ENCODE assay signal across 8 cellular contexts in genomic region chr7:81684513-81685262, GRCh38.
DNase-seq lines count a peak whose midpoint lies in the region; ATAC-seq, FAIRE-seq and TF ChIP-seq lines count a peak whose summit lies in the region.

No MANE protein-coding gene starts in this region.

- no peaks in the 10 kb centered on the region for H3K27me3 ChIP-seq in body of pancreas
- no peaks in the 10 kb centered on the region for H3K27me3 ChIP-seq in keratinocyte (ENCODE audit: control insufficient read depth, extremely low read depth, insufficient read depth, low read length)

- peak; percentile 100 for FAIRE-seq in keratinocyte (lab: Jason Lieb, UNC)

- H3K27ac ChIP-seq in body of pancreas (no peak overlapping the region), keratinocyte (ENCODE audit: control insufficient read depth, insufficient read depth, low read length) (peak overlapping the region; percentile 25), substantia nigra (ENCODE audit: low read depth, low read length, poor library complexity, severe bottlenecking) (no peak overlapping the region)

- TF ChIP-seq CTCF in AG10803 (conservative IDR thresholded peaks at IDR 0.05; ENCODE audit: low read length) (no peak), body of pancreas (IDR thresholded peaks at IDR 0.05) (no peak), keratinocyte (optimal IDR thresholded peaks at IDR 0.05 in 1 of 3, IDR thresholded peaks at IDR 0.05 in 1 of 3, conservative IDR thresholded peaks at IDR 0.05 in 1 of 3; ENCODE audit: extremely low read depth in 1 of 3, insufficient read depth in 2 of 3, low read length in 3 of 3) (no peak)

- intact Hi-C loops in body of pancreas (cut with DNase I), result no loop called here

- no peak overlapping the region for H2AFZ ChIP-seq in keratinocyte (ENCODE audit: control insufficient read depth, low read length)

- H4K20me1 ChIP-seq in keratinocyte (ENCODE audit: control insufficient read depth, extremely low read depth, insufficient read depth, low read length), result no peaks in the 10 kb centered on the region

- H3K79me2 ChIP-seq in keratinocyte (ENCODE audit: control insufficient read depth, insufficient read depth, low read length), result no peaks in the 10 kb centered on the region

- H3K4me3 ChIP-seq in AG10803 (ENCODE audit: low read length) (no peak overlapping the region), body of pancreas (no peak overlapping the region), keratinocyte (ENCODE audit: control insufficient read depth in 2 of 3, extremely low read depth in 1 of 3, insufficient read depth in 2 of 3, low read depth in 1 of 3, low read length in 3 of 3) (no peak overlapping the region)

- ATAC-seq in GM19324 (IDR thresholded peaks at IDR 0.05; ENCODE audit: low FRiP score, unreplicated experiment), result peak; percentile 90
- peak; percentile 97 for ATAC-seq in HG03442 (IDR thresholded peaks at IDR 0.05; ENCODE audit: unreplicated experiment)
- ATAC-seq in body of pancreas, result peak; percentile 74

- dilution Hi-C loops in keratinocyte (cut with MboI; ENCODE audit: extremely low pct_ligation_motif_present, low sequenced_read_pairs), result no loop called here

- H3K9me1 ChIP-seq in keratinocyte (ENCODE audit: control insufficient read depth, extremely low read depth, insufficient read depth, low read length), result no peaks in the 10 kb centered on the region

- no peak for TF ChIP-seq POLR2A in body of pancreas (IDR thresholded peaks at IDR 0.05)

- H3K4me1 ChIP-seq in body of pancreas (no peaks in the 10 kb centered on the region), keratinocyte (ENCODE audit: control insufficient read depth, extremely low read depth, insufficient read depth, low read length) (peaks cover 14% of the 10 kb centered on the region)

- peak overlapping the region; percentile 55 for H3K4me2 ChIP-seq in keratinocyte (ENCODE audit: control insufficient read depth, extremely low read depth, insufficient read depth, low read depth, low read length)

- peak; percentile 100 for DNase-seq in AG10803 (ENCODE audit: low read depth)
- peak; percentile 76 for DNase-seq in NCI-H510A treated with DMSO at 0.1 percent for 48 hours (lab: John Stamatoyannopoulos, UW)
- DNase-seq in body of pancreas, result peak; percentile 50 to 85 (median 74)
- peak; percentile 94 for DNase-seq in keratinocyte (ENCODE audit: low read depth, low spot score)
- DNase-seq in substantia nigra (lab: John Stamatoyannopoulos, UW), result peak in 44 of 49 donors; percentile 1 to 89 (median 43)
- no peak for DNase-seq in activated effector memory CD4-positive, alpha-beta T cell treated with Interleukin-2 at 50 U/mL for 16 hours

- H3K9me3 ChIP-seq in body of pancreas, result no peaks in the 10 kb centered on the region
- no peaks in the 10 kb centered on the region for H3K9me3 ChIP-seq in keratinocyte (ENCODE audit: control insufficient read depth, low read depth, low read length)

- no peak overlapping the region for H3K9ac ChIP-seq in keratinocyte (ENCODE audit: control insufficient read depth, extremely low read depth, insufficient read depth, low read length)

- 8 to 34% methylated on average over 2 of the region's 2 CpGs for WGBS in body of pancreas, 2 donors

- H3K36me3 ChIP-seq in body of pancreas (replicated peaks in 1 of 2; ENCODE audit: insufficient read depth in 1 of 2, low read depth in 2 of 2), result no peaks in the 10 kb centered on the region
- no peaks in the 10 kb centered on the region for H3K36me3 ChIP-seq in keratinocyte (ENCODE audit: control insufficient read depth in 2 of 2, extremely low read depth in 1 of 2, insufficient read depth in 2 of 2, low read length in 2 of 2)
